ENCODE assay signal across 1 cellular context in the genomic region with DNA sequence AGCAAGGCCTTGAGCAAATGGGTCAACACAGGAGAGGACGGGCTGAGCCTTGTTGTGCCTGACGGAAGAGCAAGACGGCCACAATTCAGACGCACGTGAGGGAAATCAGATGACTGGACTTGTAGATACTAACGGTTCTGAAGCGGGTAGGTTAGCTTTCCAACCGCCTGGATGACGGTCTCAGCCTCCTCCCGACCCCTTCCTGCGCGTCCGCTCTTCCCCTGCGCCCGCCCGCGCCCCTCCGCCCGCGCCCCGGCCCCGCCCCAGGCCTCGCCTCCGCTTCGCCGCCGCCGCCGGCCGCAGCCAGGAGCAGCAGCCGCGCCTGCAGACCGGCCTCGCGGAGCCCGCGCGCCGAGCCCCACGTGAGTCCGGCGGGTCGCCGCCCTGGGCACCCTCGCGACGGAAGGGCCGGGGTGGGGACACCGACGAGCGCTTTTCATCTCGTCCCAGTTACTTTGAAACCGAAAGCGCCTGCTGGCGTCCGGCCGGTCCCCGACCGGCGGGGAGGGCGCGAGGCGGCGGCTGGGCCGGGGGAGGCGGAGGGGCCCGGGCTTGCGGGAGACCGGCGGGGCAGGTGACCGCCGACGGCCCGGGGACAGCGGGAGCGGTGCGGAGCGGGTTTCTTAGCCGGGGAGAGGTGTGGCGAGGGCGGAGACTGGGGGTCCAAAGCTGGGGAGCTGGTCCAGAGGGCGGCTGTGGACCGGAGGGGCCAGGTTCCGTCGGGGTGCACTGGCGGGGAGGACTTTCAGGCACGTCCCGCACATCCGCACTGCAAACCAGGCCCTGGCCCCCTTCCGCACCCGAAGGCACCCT.
TF ChIP-seq lines count a peak whose summit lies in the region.

A gene with protein sequence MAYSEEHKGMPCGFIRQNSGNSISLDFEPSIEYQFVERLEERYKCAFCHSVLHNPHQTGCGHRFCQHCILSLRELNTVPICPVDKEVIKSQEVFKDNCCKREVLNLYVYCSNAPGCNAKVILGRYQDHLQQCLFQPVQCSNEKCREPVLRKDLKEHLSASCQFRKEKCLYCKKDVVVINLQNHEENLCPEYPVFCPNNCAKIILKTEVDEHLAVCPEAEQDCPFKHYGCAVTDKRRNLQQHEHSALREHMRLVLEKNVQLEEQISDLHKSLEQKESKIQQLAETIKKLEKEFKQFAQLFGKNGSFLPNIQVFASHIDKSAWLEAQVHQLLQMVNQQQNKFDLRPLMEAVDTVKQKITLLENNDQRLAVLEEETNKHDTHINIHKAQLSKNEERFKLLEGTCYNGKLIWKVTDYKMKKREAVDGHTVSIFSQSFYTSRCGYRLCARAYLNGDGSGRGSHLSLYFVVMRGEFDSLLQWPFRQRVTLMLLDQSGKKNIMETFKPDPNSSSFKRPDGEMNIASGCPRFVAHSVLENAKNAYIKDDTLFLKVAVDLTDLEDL (plus strand): TSS at position 306 of the 813 bp plus-strand sequence. CDS start 26,407 bp downstream, outside the sequence.

TF ChIP-seq in H1, 55 proteins besides CTCF, POLR2A, EP300 and RAD21 (continued from another document):
- TF ChIP-seq MAFK (IDR thresholded peaks at IDR 0.05; ENCODE audit: low read depth, low read length) (no peak), CHD2 (IDR thresholded peaks at IDR 0.05; ENCODE audit: low read length) (no peak), TAF7 (optimal IDR thresholded peaks at IDR 0.05; ENCODE audit: borderline replicate concordance, low read depth, low read length) (peak; percentile 41), GTF2F1 (IDR thresholded peaks at IDR 0.05; ENCODE audit: borderline replicate concordance, low read depth, low read length) (no peak), MAX (IDR thresholded peaks at IDR 0.05) (peak; percentile 51; the same call in 1 of the 2 replicates), CBX8 (IDR thresholded peaks at IDR 0.05; ENCODE audit: borderline replicate concordance, low read depth, low read length) (no peak), RBBP5 (IDR thresholded peaks at IDR 0.05; ENCODE audit: borderline replicate concordance, low read depth, low read length) (peak; percentile 80; the same call in 1 of the 2 replicates), KDM1A (IDR thresholded peaks at IDR 0.05; ENCODE audit: borderline replicate concordance, low read length) (peak; percentile 15; the same call in 1 of the 2 replicates), ASH2L (IDR thresholded peaks at IDR 0.05; ENCODE audit: low read length) (peak; percentile 47), TAF1 (IDR thresholded peaks at IDR 0.05; ENCODE audit: low read depth, low read length) (peak; percentile 48; the same call in 1 of the 2 replicates), PHF8 (conservative IDR thresholded peaks at IDR 0.05; ENCODE audit: low read depth, low read length) (peak; percentile 51; the same call in 1 of the 2 replicates), HDAC6 (IDR thresholded peaks at IDR 0.05; ENCODE audit: low read depth, low read length) (no peak)
- TF ChIP-seq, protein P1, sequence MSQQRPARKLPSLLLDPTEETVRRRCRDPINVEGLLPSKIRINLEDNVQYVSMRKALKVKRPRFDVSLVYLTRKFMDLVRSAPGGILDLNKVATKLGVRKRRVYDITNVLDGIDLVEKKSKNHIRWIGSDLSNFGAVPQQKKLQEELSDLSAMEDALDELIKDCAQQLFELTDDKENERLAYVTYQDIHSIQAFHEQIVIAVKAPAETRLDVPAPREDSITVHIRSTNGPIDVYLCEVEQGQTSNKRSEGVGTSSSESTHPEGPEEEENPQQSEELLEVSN (IDR thresholded peaks at IDR 0.05) = peak; percentile 57; the same call in 1 of the 2 replicates
